In the genomic region with DNA sequence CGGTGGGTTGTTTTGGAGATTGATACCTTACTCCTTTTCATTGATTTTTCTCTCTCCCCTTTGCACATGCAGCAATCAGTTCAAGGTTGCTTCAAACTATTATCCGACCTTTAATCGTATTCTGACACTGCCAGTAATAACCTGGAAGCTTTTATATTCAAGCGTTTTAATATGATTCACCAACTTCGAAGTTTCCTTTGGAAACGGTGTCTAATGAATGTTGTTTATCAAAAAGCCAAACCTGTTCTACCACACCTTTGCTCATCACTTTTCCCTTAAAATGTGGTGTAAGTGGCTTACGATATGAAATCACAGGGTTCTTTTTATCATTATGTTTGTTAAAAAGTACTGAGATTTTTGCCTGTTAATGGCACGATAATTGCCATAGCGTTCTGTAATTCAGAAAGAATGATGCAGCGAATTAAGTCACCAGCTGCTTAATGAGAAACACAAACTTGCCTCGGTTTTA, we compare ENCODE assay signal across 8 cellular contexts. TPM values are rescaled to one million over a fixed set of nuclear protein-coding genes. Genes with fewer than 3 reads are reported as not detected.
DNase-seq lines count a peak whose midpoint lies in the region; ATAC-seq and TF ChIP-seq lines count a peak whose summit lies in the region.

No MANE protein-coding gene starts in this region.

- 7 to 12% (median 9%) methylated on average over 11 of the region's 11 CpGs for WGBS in adrenal gland, 4 donors

- H3K36me3 ChIP-seq in right atrium auricular region (no peaks in the 10 kb centered on the region), adrenal gland (replicated peaks in 1 of 2) (no peaks in the 10 kb centered on the region), thoracic aorta (no peaks in the 10 kb centered on the region)

- DNase-seq in right atrium auricular region (ENCODE audit: low spot score), result no peak
- no peak for DNase-seq in left ventricle myocardium superior
- DNase-seq in adrenal gland, result no peak
- peak; percentile 16 for DNase-seq in left kidney (ENCODE audit: low read depth, low spot score)
- no peak for DNase-seq in thoracic aorta (ENCODE audit: low spot score)
- no peak for DNase-seq in DMS153 treated with DMSO at 0.1 percent for 48 hours (lab: John Stamatoyannopoulos, UW; ENCODE audit: unreplicated experiment)
- no peak for DNase-seq in UCSD-AML1 (lab: John Stamatoyannopoulos, UW; ENCODE audit: unreplicated experiment)

- intact Hi-C loops in left ventricle myocardium superior (cut with micrococcal nuclease) (no loop called here), adrenal gland (cut with DNase I) (loop anchor here in 1 of 2 donors (5.0 kb wide), 1 partner anchor 348 kb away; no protein-coding TSS in a partner anchor)

- ATAC-seq in left ventricle myocardium superior (no peak), thoracic aorta (ENCODE audit: insufficient number of reproducible peaks, low FRiP score, low read depth) (no peak), HG03457 (IDR thresholded peaks at IDR 0.05; ENCODE audit: unreplicated experiment) (no peak)

- H3K4me1 ChIP-seq in right atrium auricular region (peaks cover 0 to 33% of the 10 kb centered on the region in 2 donors), adrenal gland (replicated peaks in 1 of 2) (peaks cover 16 to 42% of the 10 kb centered on the region in 2 donors), thoracic aorta (ENCODE audit: control insufficient read depth in 1 of 2, low read depth in 2 of 2) (peaks cover 19 to 21% of the 10 kb centered on the region in 2 donors)

- TF ChIP-seq CTCF in right atrium auricular region (IDR thresholded peaks at IDR 0.05) (no peak), adrenal gland (IDR thresholded peaks at IDR 0.05) (no peak), thoracic aorta (IDR thresholded peaks at IDR 0.05) (no peak)

- H3K4me3 ChIP-seq in right atrium auricular region, result peak overlapping the region; percentile 73 to 90
- H3K4me3 ChIP-seq in adrenal gland, result peak overlapping the region; percentile 7 to 99 (median 90)
- peak overlapping the region; percentile 96 for H3K4me3 ChIP-seq in thoracic aorta

- H3K27ac ChIP-seq in right atrium auricular region, result peak overlapping the region; percentile 93
- peak overlapping the region; percentile 80 to 97 (median 95) for H3K27ac ChIP-seq in adrenal gland
- peak overlapping the region; percentile 97 for H3K27ac ChIP-seq in thoracic aorta

- no peaks in the 10 kb centered on the region for H3K9me3 ChIP-seq in right atrium auricular region
- H3K9me3 ChIP-seq in adrenal gland (replicated peaks in 1 of 3), result no peaks in the 10 kb centered on the region
- H3K9me3 ChIP-seq in thoracic aorta, result no peaks in the 10 kb centered on the region

- no peaks in the 10 kb centered on the region for H3K27me3 ChIP-seq in right atrium auricular region
- H3K27me3 ChIP-seq in adrenal gland, result no peaks in the 10 kb centered on the region
- H3K27me3 ChIP-seq in thoracic aorta (replicated peaks; ENCODE audit: insufficient read depth), result no peaks in the 10 kb centered on the region

- TF ChIP-seq POLR2A in adrenal gland (IDR thresholded peaks at IDR 0.05), result no peak

RNA-seq across cellular contexts. Expression of gene STXBP5, which starts 0.7 kb away (rescaled TPM):
- 10 to 100 TPM in 1 of 2 donors, 1 to 10 TPM in 1; 9.9 to 13.6 TPM for total RNA-seq in right atrium auricular region
- 16.8 TPM for total RNA-seq in left ventricle myocardium superior
- total RNA-seq in adrenal gland, result 10 to 100 TPM; 18.0 to 66.3 (median 30.1) TPM
- polyA plus RNA-seq in adrenal gland, result 10 to 100 TPM; 22.8 to 40.1 (median 26.5) TPM
- 10 to 100 TPM; 22.2 to 27.3 TPM for total RNA-seq in thoracic aorta
